ENCODE assay signal across 11 cellular contexts in the genomic region with DNA sequence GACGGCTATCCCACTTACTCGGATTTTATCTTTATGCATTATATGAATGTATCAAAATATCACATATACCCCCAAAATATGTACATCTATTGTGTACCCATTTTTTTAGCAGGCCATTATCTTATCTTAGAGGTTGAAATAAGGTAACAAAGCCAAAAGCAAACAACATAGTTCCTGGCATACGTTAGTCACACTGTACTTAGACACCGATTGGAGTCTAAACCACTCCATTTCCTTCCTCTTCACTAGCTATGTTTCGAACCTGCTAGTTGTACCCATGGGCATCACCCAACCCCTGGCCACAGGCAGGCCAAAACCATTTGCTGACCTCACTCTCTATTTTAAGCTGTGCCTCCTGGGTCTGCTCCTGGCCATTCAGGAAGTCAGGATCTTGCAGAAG.
"Had no signal": no experiment of that assay in that cellular context is flagged by ENCODE, and none has a peak within 500 bp of the region (broad histone marks: within the 10 kb centered on the region; RNA-seq: fewer than 3 reads in every experiment).

No MANE protein-coding gene starts in this region.

- H3K4me3 ChIP-seq: GM23248, GM23338, HAP-1 had no signal

- H3K4me2 ChIP-seq: GM23338 had no signal

- DNase-seq: GM23248, GOT3, H7, H9, HCEC 1CT, HFFc6 had no signal

- H3K9ac ChIP-seq: GM23248 had no signal

- H3K4me1 Mint-ChIP-seq: GM23338, H9 had no signal

- H3K4me3 Mint-ChIP-seq: GM23338, H9, HFFc6 had no signal

- H3K27ac Mint-ChIP-seq: GM23338, H9, HFFc6 had no signal

- H3K27ac ChIP-seq: GM23248 had no signal

- H3K9me3 ChIP-seq: HAP-1 had no signal

- H3K4me1 ChIP-seq: HAP-1 had no signal

- ATAC-seq: GM23338, HCT116 had no signal

- FAIRE-seq: H1, H54 had no signal

- H3K9me3 Mint-ChIP-seq: GM23338, H9 had no signal

- H3K36me3 ChIP-seq: HAP-1 had no signal
